In the genomic region with DNA sequence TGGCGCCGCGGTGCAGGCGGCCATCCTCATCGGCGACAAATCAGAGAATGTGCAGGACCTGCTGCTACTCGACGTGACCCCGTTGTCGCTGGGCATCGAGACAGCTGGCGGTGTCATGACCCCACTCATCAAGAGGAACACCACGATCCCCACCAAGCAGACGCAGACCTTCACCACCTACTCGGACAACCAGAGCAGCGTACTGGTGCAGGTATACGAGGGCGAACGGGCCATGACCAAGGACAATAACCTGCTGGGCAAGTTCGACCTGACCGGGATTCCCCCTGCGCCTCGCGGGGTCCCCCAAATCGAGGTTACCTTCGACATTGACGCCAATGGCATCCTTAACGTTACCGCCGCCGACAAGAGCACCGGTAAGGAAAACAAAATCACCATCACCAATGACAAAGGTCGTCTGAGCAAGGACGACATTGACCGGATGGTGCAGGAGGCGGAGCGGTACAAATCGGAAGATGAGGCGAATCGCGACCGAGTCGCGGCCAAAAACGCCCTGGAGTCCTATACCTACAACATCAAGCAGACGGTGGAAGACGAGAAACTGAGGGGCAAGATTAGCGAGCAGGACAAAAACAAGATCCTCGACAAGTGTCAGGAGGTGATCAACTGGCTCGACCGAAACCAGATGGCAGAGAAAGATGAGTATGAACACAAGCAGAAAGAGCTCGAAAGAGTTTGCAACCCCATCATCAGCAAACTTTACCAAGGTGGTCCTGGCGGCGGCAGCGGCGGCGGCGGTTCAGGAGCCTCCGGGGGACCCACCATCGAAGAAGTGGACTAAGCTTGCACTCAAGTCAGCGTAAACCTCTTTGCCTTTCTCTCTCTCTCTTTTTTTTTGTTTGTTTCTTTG, we compare ENCODE assay signal across 9 cellular contexts. TPM values are rescaled to one million over a fixed set of nuclear protein-coding genes. Genes with fewer than 3 reads are reported as not detected.
A peak's percentile ranks its signal among the peaks of the same experiment; 100 is the strongest.
DNase-seq lines count a peak whose midpoint lies in the region; ATAC-seq, FAIRE-seq and TF ChIP-seq lines count a peak whose summit lies in the region.
"Had no signal": no experiment of that assay in that cellular context is flagged by ENCODE, and none has a peak within 500 bp of the region (broad histone marks: within the 10 kb centered on the region; RNA-seq: fewer than 3 reads in every experiment).

No MANE protein-coding gene starts in this region.

- H2BK5ac ChIP-seq in H9 (ENCODE audit: insufficient read length, low read length), result no peak overlapping the region

- no peak overlapping the region for H2BK12ac ChIP-seq in H9 (ENCODE audit: insufficient read length, low read depth, low read length)

- peak overlapping the region; percentile 66 for H3K4me2 ChIP-seq in H9 (ENCODE audit: insufficient read depth, insufficient read length, low read length)

- peak overlapping the region in 2 of 3 experiments; percentile 46 to 51; a peak in 1 of 7 replicates for H3K27ac Mint-ChIP-seq in H9
- H3K27ac Mint-ChIP-seq in activated T-helper 2 cell treated with anti-CD3 and anti-CD28 coated beads, Interferon-gamma antibody, Interleukin-2, Interleukin-4, amounts not matched to agents 10 μg/mL and 5 μg/mL and 100 μg/mL, durations not matched to agents 14 hours and 24 hours and 36 hours, result no peak overlapping the region

- H2BK120ac ChIP-seq in H9 (ENCODE audit: low read depth, low read length, poor library complexity, severe bottlenecking), result no peak overlapping the region

- H2BK15ac ChIP-seq in H9 (ENCODE audit: low read depth, low read length), result no peak overlapping the region

- no peak for ATAC-seq in HG03045 (IDR thresholded peaks at IDR 0.05; ENCODE audit: unreplicated experiment)

- H2AFZ ChIP-seq in H9 (ENCODE audit: low read length), result no peak overlapping the region

- no peak overlapping the region for H2AK5ac ChIP-seq in H9 (ENCODE audit: insufficient read length, low read length)

- no peak overlapping the region for H4K8ac ChIP-seq in H9 (replicated peaks; ENCODE audit: insufficient read length, low read depth, low read length)

- no peaks in the 10 kb centered on the region for H3K27me3 ChIP-seq in H9 (ENCODE audit: insufficient read depth, low read length)
- H3K27me3 ChIP-seq in small intestine (ENCODE audit: control insufficient read depth in 2 of 2, insufficient read depth in 2 of 2, low read length in 2 of 2), result no peaks in the 10 kb centered on the region

- H3K23me2 ChIP-seq in H9 (ENCODE audit: insufficient read length, low read depth, low read length, poor library complexity, severe bottlenecking), result peaks cover 6% of the 10 kb centered on the region

- no peaks in the 10 kb centered on the region for H4K20me1 ChIP-seq in H9 (ENCODE audit: control insufficient read depth, insufficient read depth, insufficient read length)

- H3K9me3 ChIP-seq in H9 (ENCODE audit: control insufficient read depth, low read depth, low read length) (no peaks in the 10 kb centered on the region), small intestine (ENCODE audit: control insufficient read depth, low read depth) (peaks cover 2% of the 10 kb centered on the region)

- intact Hi-C loops in activated T-helper 2 cell treated with anti-CD3 and anti-CD28 coated beads, Interferon-gamma antibody, Interleukin-2, Interleukin-4, amounts not matched to agents 10 μg/mL and 5 μg/mL and 100 μg/mL, durations not matched to agents 14 hours and 24 hours and 36 hours (cut with micrococcal nuclease), result loop anchor here (2.0 to 5.0 kb wide), 3 partner anchors 19 to 160 kb away; a partner anchor contains a TSS

- no peak overlapping the region for H3K4ac ChIP-seq in H9 (ENCODE audit: low read depth, low read length)

- H3K79me1 ChIP-seq in H9 (ENCODE audit: insufficient read depth, low read depth, low read length, poor library complexity, severe bottlenecking), result no peaks in the 10 kb centered on the region

- no peaks in the 10 kb centered on the region for H3K36me3 ChIP-seq in small intestine (ENCODE audit: control insufficient read depth in 2 of 2, insufficient read depth in 2 of 2, low read length in 2 of 2)

- no peak overlapping the region for H3K18ac ChIP-seq in H9 (ENCODE audit: insufficient read length, low read depth, low read length)

- peaks cover 21 to 26% (median 21%) of the 10 kb centered on the region in 3 experiments; a peak in 6 of 7 replicates for H3K36me3 Mint-ChIP-seq in H9 (ENCODE audit: insufficient read depth in 1 of 3, low read depth in 3 of 3)
- H3K36me3 Mint-ChIP-seq in activated T-helper 2 cell treated with anti-CD3 and anti-CD28 coated beads, Interferon-gamma antibody, Interleukin-2, Interleukin-4, amounts not matched to agents 10 μg/mL and 5 μg/mL and 100 μg/mL, durations not matched to agents 14 hours and 24 hours and 36 hours (ENCODE audit: low read depth), result peaks cover 14% of the 10 kb centered on the region

- TF ChIP-seq CTCF in H9 (conservative IDR thresholded peaks at IDR 0.05), result no peak

- H3K9me3 Mint-ChIP-seq in H9, result peaks cover 24 to 26% of the 10 kb centered on the region in 2 experiments
- peaks cover 8% of the 10 kb centered on the region for H3K9me3 Mint-ChIP-seq in activated T-helper 2 cell treated with anti-CD3 and anti-CD28 coated beads, Interferon-gamma antibody, Interleukin-2, Interleukin-4, amounts not matched to agents 10 μg/mL and 5 μg/mL and 100 μg/mL, durations not matched to agents 14 hours and 24 hours and 36 hours

- H3T11ph ChIP-seq in H9 (ENCODE audit: low read length), result no peak overlapping the region

- FAIRE-seq in small intestine (lab: Jason Lieb, UNC), result no peak
- FAIRE-seq: islet of Langerhans had no signal

- H3K23ac ChIP-seq in H9 (ENCODE audit: insufficient read length, low read depth, low read length), result no peak overlapping the region

- no CpG with 5 or more reads among the region's 61 CpGs for WGBS in H9 (ENCODE audit: extremely low coverage, insufficient read length, low lambda C conversion rate)
- WGBS in small intestine, 3 donors, result 9 to 20% (median 20%) methylated on average over 60 to 61 of the region's 61 CpGs

- no peaks in the 10 kb centered on the region for H3K4me1 ChIP-seq in H9 (ENCODE audit: insufficient read depth, low read length)
- H3K4me1 ChIP-seq in small intestine (ENCODE audit: control insufficient read depth in 2 of 2, insufficient read depth in 1 of 2, low read depth in 1 of 2, low read length in 1 of 2), result no peaks in the 10 kb centered on the region

- no peak overlapping the region for H2BK20ac ChIP-seq in H9 (ENCODE audit: low read depth, low read length, poor library complexity, severe bottlenecking)

- H3K4me1 Mint-ChIP-seq in H9, result peaks cover 40 to 42% of the 10 kb centered on the region in 2 experiments
- H3K4me1 Mint-ChIP-seq in activated T-helper 2 cell treated with anti-CD3 and anti-CD28 coated beads, Interferon-gamma antibody, Interleukin-2, Interleukin-4, amounts not matched to agents 10 μg/mL and 5 μg/mL and 100 μg/mL, durations not matched to agents 14 hours and 24 hours and 36 hours (ENCODE audit: low read depth), result peaks cover 27% of the 10 kb centered on the region

- no peak overlapping the region for H3K56ac ChIP-seq in H9 (ENCODE audit: insufficient read length, low read depth, low read length)

- H3K27ac ChIP-seq in H9 (ENCODE audit: insufficient read length, low read depth, low read length) (no peak overlapping the region), small intestine (ENCODE audit: low read depth in 1 of 2, low read length in 1 of 2) (no peak overlapping the region)

- H3K9ac ChIP-seq in H9 (ENCODE audit: extremely low read depth, insufficient read length, low read length), result peak overlapping the region; percentile 52

- no peak overlapping the region for H3K14ac ChIP-seq in H9 (ENCODE audit: insufficient read depth, low read length)

- no peak overlapping the region for H4K91ac ChIP-seq in H9 (ENCODE audit: insufficient read length, low read depth, low read length)

- no peaks in the 10 kb centered on the region for H3K79me2 ChIP-seq in H9 (ENCODE audit: insufficient read depth, low read length)

- H3K4me3 ChIP-seq in iPS-11a (ENCODE audit: low read depth, low read length) (peak overlapping the region; percentile 27), small intestine (ENCODE audit: low read depth in 1 of 2, low read length in 2 of 2) (peak overlapping the region; percentile 8 to 18)

- peak overlapping the region; percentile 12 to 40; a peak in 3 of 5 replicates for H3K4me3 Mint-ChIP-seq in H9
- peak overlapping the region; percentile 93 for H3K4me3 Mint-ChIP-seq in activated T-helper 2 cell treated with anti-CD3 and anti-CD28 coated beads, Interferon-gamma antibody, Interleukin-2, Interleukin-4, amounts not matched to agents 10 μg/mL and 5 μg/mL and 100 μg/mL, durations not matched to agents 14 hours and 24 hours and 36 hours (ENCODE audit: low read depth)

- no peak overlapping the region for H4K5ac ChIP-seq in H9 (ENCODE audit: insufficient read length, low read depth, low read length)

- DNase-seq in H9 (no peak), small intestine (no peak), NCI-H774 (lab: John Stamatoyannopoulos, UW) (no peak), SKM-1 treated with dmso at 0.1 percent for 144 hours (lab: John Stamatoyannopoulos, UW; ENCODE audit: unreplicated experiment) (no peak), glomerular visceral epithelial cell (ENCODE audit: extremely low spot score) (no peak)
- DNase-seq in activated T-helper 2 cell treated with anti-CD3 and anti-CD28 coated beads, Interferon-gamma antibody, Interleukin-2, Interleukin-4, amounts not matched to agents 10 μg/mL and 5 μg/mL and 100 μg/mL, durations not matched to agents 14 hours and 24 hours and 36 hours (ENCODE audit: low spot score), result no peak

- H3K27me3 Mint-ChIP-seq in H9 (ENCODE audit: low read depth), result peaks cover 2% of the 10 kb centered on the region
- peaks cover 42% of the 10 kb centered on the region for H3K27me3 Mint-ChIP-seq in activated T-helper 2 cell treated with anti-CD3 and anti-CD28 coated beads, Interferon-gamma antibody, Interleukin-2, Interleukin-4, amounts not matched to agents 10 μg/mL and 5 μg/mL and 100 μg/mL, durations not matched to agents 14 hours and 24 hours and 36 hours (ENCODE audit: low read depth)

RNA-seq across cellular contexts. Expression of a gene that starts 1.7 kb away (rescaled TPM):
- total RNA-seq in H9 (2021), result 25.4 and 25.8 TPM in 2 replicates
- total RNA-seq in activated T-helper 2 cell treated with anti-CD3 and anti-CD28 coated beads, Interferon-gamma antibody, Interleukin-2, Interleukin-4, amounts not matched to agents 10 μg/mL and 5 μg/mL and 100 μg/mL, durations not matched to agents 14 hours and 24 hours and 36 hours, result 6.6 and 7.1 TPM in 2 replicates
- 10 to 100 TPM in 1 of 3 donors, 1 to 10 TPM in 2; 1.4 to 10.6 (median 1.8) TPM for polyA plus RNA-seq in small intestine

RNA-seq across cellular contexts. Expression of a gene that starts 7.6 kb away (rescaled TPM):
- total RNA-seq in H9 (2021), result 0.50 and 0.66 TPM in 2 replicates
- total RNA-seq in activated T-helper 2 cell treated with anti-CD3 and anti-CD28 coated beads, Interferon-gamma antibody, Interleukin-2, Interleukin-4, amounts not matched to agents 10 μg/mL and 5 μg/mL and 100 μg/mL, durations not matched to agents 14 hours and 24 hours and 36 hours, result not detected in 2 replicates
- polyA plus RNA-seq in small intestine, result 1 to 10 TPM; 3.3 to 7.8 (median 6.5) TPM

RNA-seq across cellular contexts. Expression of a gene that starts 37.6 kb away (rescaled TPM):
- 34.5 and 37.8 TPM in 2 replicates for total RNA-seq in H9 (2021)
- 51.1 and 52.8 TPM in 2 replicates for total RNA-seq in activated T-helper 2 cell treated with anti-CD3 and anti-CD28 coated beads, Interferon-gamma antibody, Interleukin-2, Interleukin-4, amounts not matched to agents 10 μg/mL and 5 μg/mL and 100 μg/mL, durations not matched to agents 14 hours and 24 hours and 36 hours
- polyA plus RNA-seq in small intestine, result 10 to 100 TPM in 1 of 3 donors, 1 to 10 TPM in 2; 6.2 to 13.2 (median 8.5) TPM

RNA-seq across cellular contexts. Expression of a gene that starts 38.6 kb away (rescaled TPM):
- total RNA-seq in H9 (2021), result 8.2 TPM in 2 replicates
- total RNA-seq in activated T-helper 2 cell treated with anti-CD3 and anti-CD28 coated beads, Interferon-gamma antibody, Interleukin-2, Interleukin-4, amounts not matched to agents 10 μg/mL and 5 μg/mL and 100 μg/mL, durations not matched to agents 14 hours and 24 hours and 36 hours, result 24.7 and 24.9 TPM in 2 replicates
- 1 to 10 TPM in 1 of 3 donors, under 1 TPM in 2; 0.81 to 2.5 (median 0.89) TPM for polyA plus RNA-seq in small intestine
